8 cellular contexts compared by ENCODE assay signal in genomic region chr12:6612247-6612646, GRCh38. TPM values are rescaled to one million over a fixed set of nuclear protein-coding genes. Genes with fewer than 3 reads are reported as not detected.
DNase-seq lines count a peak whose midpoint lies in the region; TF ChIP-seq lines count a peak whose summit lies in the region.

No MANE protein-coding gene starts in this region.

- H3K4me1 ChIP-seq in adrenal gland (replicated peaks in 1 of 2) (peaks cover 24 to 27% of the 10 kb centered on the region in 2 donors), mucosa of stomach (ENCODE audit: control insufficient read depth, insufficient read depth, low read length) (peaks cover 38% of the 10 kb centered on the region)

- no peak overlapping the region for H3K4me3 ChIP-seq in adrenal gland
- H3K4me3 ChIP-seq in mucosa of stomach (ENCODE audit: low read length), result no peak overlapping the region

- no peak for TF ChIP-seq POLR2A in adrenal gland (IDR thresholded peaks at IDR 0.05)

- no peak for TF ChIP-seq CTCF in adrenal gland (IDR thresholded peaks at IDR 0.05)

- intact Hi-C loops in adrenal gland (cut with DNase I), result loop anchor here in 1 of 2 donors (10.0 kb wide), 1 partner anchor 53 kb away; the partner anchor contains the start of gene ING4

- no peaks in the 10 kb centered on the region for H3K36me3 ChIP-seq in adrenal gland (replicated peaks in 1 of 2)
- H3K36me3 ChIP-seq in mucosa of stomach (ENCODE audit: control insufficient read depth, insufficient read depth, low read length), result no peaks in the 10 kb centered on the region

- H3K27me3 ChIP-seq in adrenal gland, result no peaks in the 10 kb centered on the region
- no peaks in the 10 kb centered on the region for H3K27me3 ChIP-seq in mucosa of stomach (ENCODE audit: control insufficient read depth, insufficient read depth, low read length)

- 64 to 89% (median 77%) methylated on average over 5 to 6 of the region's 6 CpGs for whole genome bisulfite sequencing in adrenal gland, 4 donors

- peak overlapping the region; percentile 71 for H3K9ac ChIP-seq in mucosa of stomach (ENCODE audit: low read length)

- H3K9me3 ChIP-seq in adrenal gland (replicated peaks in 1 of 3), result no peaks in the 10 kb centered on the region
- no peaks in the 10 kb centered on the region for H3K9me3 ChIP-seq in mucosa of stomach (ENCODE audit: control insufficient read depth, low read length)

- peak overlapping the region in 4 of 5 donors; percentile 79 to 95 (median 87) for H3K27ac ChIP-seq in adrenal gland

- DNase-seq in stimulated activated naive CD4-positive, alpha-beta T cell (lab: John Stamatoyannopoulos, UW), result peak in 5 of 6 experiments; percentile 24 to 48 (median 37)
- no peak for DNase-seq in stimulated activated naive CD4-positive, alpha-beta T cell treated with Interleukin-2 at 50 U/mL for 16 hours (lab: John Stamatoyannopoulos, UW)
- DNase-seq in adrenal gland (no peak), cerebellar nuclear complex (lab: John Stamatoyannopoulos, UW) (no peak), dermis blood vessel endothelial cell (no peak), DMS114 treated with DMSO at 0.1 percent for 48 hours (lab: John Stamatoyannopoulos, UW; ENCODE audit: unreplicated experiment) (no peak)
- no peak for DNase-seq in stimulated activated CD4-positive, alpha-beta T cell treated with anti-CD3 and anti-CD28 coated beads, Interleukin-1b, Interleukin-23, amount 100 ng/mL, for 48 hours

RNA-seq across cellular contexts. Expression of gene CHD4, which starts 5.1 kb away (rescaled TPM):
- total RNA-seq in adrenal gland (100 to 1,000 TPM; 216 to 307 (median 248) TPM), dermis blood vessel endothelial cell (213 and 302 TPM in 2 replicates)
- 100 to 1,000 TPM; 152 to 505 (median 284) TPM for polyA plus RNA-seq in adrenal gland

RNA-seq across cellular contexts. Expression of gene LPAR5, which starts 23.5 kb away (rescaled TPM):
- 10 to 100 TPM in 1 of 8 donors, 1 to 10 TPM in 7; 2.5 to 11.6 (median 8.2) TPM for total RNA-seq in adrenal gland
- polyA plus RNA-seq in adrenal gland, result 1 to 10 TPM; 1.3 to 2.2 (median 1.5) TPM
- total RNA-seq in dermis blood vessel endothelial cell, result not detected in 2 replicates

RNA-seq across cellular contexts. Expression of gene ACRBP, which starts 35.0 kb away (rescaled TPM):
- total RNA-seq in adrenal gland (1 to 10 TPM in 6 of 8 donors, under 1 TPM in 2; 0.36 to 3.1 (median 1.5) TPM), dermis blood vessel endothelial cell (0.42 and 1.5 TPM in 2 replicates)
- polyA plus RNA-seq in adrenal gland, result 1 to 10 TPM in 1 of 3 donors, under 1 TPM in 2; 0.91 to 2.8 (median 0.99) TPM

RNA-seq across cellular contexts. Expression of gene NOP2, which starts 44.2 kb away (rescaled TPM):
- total RNA-seq in adrenal gland (10 to 100 TPM in 7 of 8 donors, 1 to 10 TPM in 1; 7.7 to 34.7 (median 25.1) TPM), dermis blood vessel endothelial cell (15.5 and 19.3 TPM in 2 replicates)
- polyA plus RNA-seq in adrenal gland, result 10 to 100 TPM; 43.2 to 95.5 (median 63.8) TPM

RNA-seq across cellular contexts. Expression of gene ING4, which starts 50.7 kb away (rescaled TPM):
- 10 to 100 TPM; 22.6 to 87.6 (median 48.3) TPM for total RNA-seq in adrenal gland
- 10 to 100 TPM; 31.6 to 40.1 (median 32.3) TPM for polyA plus RNA-seq in adrenal gland
- 44.0 and 61.1 TPM in 2 replicates for total RNA-seq in dermis blood vessel endothelial cell

Comparison
In these comparisons a context has a peak if more than half of its experiments do, and no peak if none do; other contexts are left out.
1. DNase-seq: peak in stimulated activated naive CD4-positive, alpha-beta T cell (5 of 6); none in stimulated activated naive CD4-positive, alpha-beta T cell treated with Interleukin-2 at 50 U/mL for 16 hours (single experiment), adrenal gland (0 of 7), cerebellar nuclear complex (0 of 2), dermis blood vessel endothelial cell (single experiment), DMS114 treated with DMSO at 0.1 percent for 48 hours (single experiment) and stimulated activated CD4-positive, alpha-beta T cell treated with anti-CD3 and anti-CD28 coated beads, Interleukin-1b, Interleukin-23, amount 100 ng/mL, for 48 hours (single experiment).